In genomic region chrX:116290359-116290758, GRCh38 we compare ENCODE assay signal across 22 cellular contexts.
A peak's percentile ranks its signal among the peaks of the same experiment; 100 is the strongest.
DNase-seq lines count a peak whose midpoint lies in the region; ATAC-seq, FAIRE-seq and TF ChIP-seq lines count a peak whose summit lies in the region.
"Had no signal": no experiment of that assay in that cellular context is flagged by ENCODE, and none has a peak within 500 bp of the region (broad histone marks: within the 10 kb centered on the region; RNA-seq: fewer than 3 reads in every experiment).

No MANE protein-coding gene starts in this region.

- H3K27me3 ChIP-seq in mammary epithelial cell (ENCODE audit: insufficient read depth, low read length) (no peaks in the 10 kb centered on the region), breast epithelium (no peaks in the 10 kb centered on the region), keratinocyte (ENCODE audit: control insufficient read depth, extremely low read depth, insufficient read depth, low read length) (no peaks in the 10 kb centered on the region), SJCRH30 (no peaks in the 10 kb centered on the region)

- H3K4me2 ChIP-seq in mammary epithelial cell (ENCODE audit: insufficient read depth, low read depth, low read length) = no peak overlapping the region
- H3K4me2 ChIP-seq in keratinocyte (ENCODE audit: control insufficient read depth, extremely low read depth, insufficient read depth, low read depth, low read length) = no peak overlapping the region
- H3K4me2 ChIP-seq: PC-9 had no signal

- 38% methylated on average over 1 of the region's 1 CpG for whole genome bisulfite sequencing in mammary epithelial cell (ENCODE audit: low coverage, missing lambda C conversion rate)

- no TSS peak for BruUV-seq in mammary epithelial cell (replicated peaks; lab: Mats Ljungman, UMichigan)

- TF ChIP-seq CTCF in mammary epithelial cell (conservative IDR thresholded peaks at IDR 0.05 in 1 of 2, IDR thresholded peaks at IDR 0.05 in 1 of 2; ENCODE audit: extremely low read depth in 1 of 2, insufficient read depth in 1 of 2, low read depth in 1 of 2, low read length in 2 of 2) (no peak), breast epithelium (IDR thresholded peaks at IDR 0.05) (no peak), epithelial cell of esophagus (IDR thresholded peaks at IDR 0.05; ENCODE audit: insufficient read depth, low read depth, low read length, missing control alignments) (no peak), keratinocyte (optimal IDR thresholded peaks at IDR 0.05 in 1 of 3, IDR thresholded peaks at IDR 0.05 in 1 of 3, conservative IDR thresholded peaks at IDR 0.05 in 1 of 3; ENCODE audit: extremely low read depth in 1 of 3, insufficient read depth in 2 of 3, low read length in 3 of 3) (no peak)

- peak; percentile 58 for DNase-seq in mammary epithelial cell
- no peak for DNase-seq in breast epithelium (ENCODE audit: low spot score in 2 of 2)
- DNase-seq in epithelial cell of esophagus (ENCODE audit: low read depth) = peak; percentile 40
- no peak for DNase-seq in keratinocyte (ENCODE audit: low read depth, low spot score)
- DNase-seq in SJCRH30 = no peak
- DNase-seq: Calu3; NCI-H1092; NCI-H1436; NCI-H187; NCI-H2081 treated with DMSO at 0.1 percent for 48 hours; NCI-H2171; NCI-H226; NCI-H510A; NCI-H69; NK-92 treated with Interleukin-12 subunit alpha and Interleukin-12 subunit beta, amount 100 ng/mL, for 24 hours; PC-9; Right ventricle myocardium superior had no signal

- peak; percentile 83 for FAIRE-seq in keratinocyte (lab: Jason Lieb, UNC)

- H3K9me1 ChIP-seq in keratinocyte (ENCODE audit: control insufficient read depth, extremely low read depth, insufficient read depth, low read length) = no peaks in the 10 kb centered on the region

- CTCF ChIA-PET in mammary epithelial cell (lab: Charles Lee; ENCODE audit: low non-redundant PET) = no interaction called here

- intact Hi-C loops in mammary epithelial cell (cut with micrococcal nuclease) = no loop called here
- intact Hi-C loops in breast epithelium (cut with DNase I; ENCODE audit: low total_unique reads) = no loop called here

- H2AFZ ChIP-seq in mammary epithelial cell (ENCODE audit: low read depth, low read length) (peak overlapping the region; percentile 18), keratinocyte (ENCODE audit: control insufficient read depth, low read length) (no peak overlapping the region)
- H2AFZ ChIP-seq: PC-9 had no signal

- H4K20me1 ChIP-seq in mammary epithelial cell (ENCODE audit: insufficient read depth, low read length) = no peaks in the 10 kb centered on the region
- H4K20me1 ChIP-seq in keratinocyte (ENCODE audit: control insufficient read depth, extremely low read depth, insufficient read depth, low read length) = no peaks in the 10 kb centered on the region

- ATAC-seq in GM21576 (IDR thresholded peaks at IDR 0.05; ENCODE audit: unreplicated experiment) (no peak), GM18505 (IDR thresholded peaks at IDR 0.05; ENCODE audit: unreplicated experiment) (no peak), HG03469 (IDR thresholded peaks at IDR 0.05; ENCODE audit: unreplicated experiment) (no peak)
- ATAC-seq: HCT116 had no signal

- H3K4me3 ChIP-seq in mammary epithelial cell (replicated peaks in 1 of 3; ENCODE audit: insufficient read depth in 1 of 3, low read depth in 2 of 3, low read length in 3 of 3) (no peak overlapping the region), breast epithelium (no peak overlapping the region), epithelial cell of esophagus (ENCODE audit: low read length) (no peak overlapping the region), keratinocyte (ENCODE audit: control insufficient read depth in 2 of 3, extremely low read depth in 1 of 3, insufficient read depth in 2 of 3, low read depth in 1 of 3, low read length in 3 of 3) (no peak overlapping the region), SJCRH30 (no peak overlapping the region)
- H3K4me3 ChIP-seq: PC-9 had no signal

- H3K79me2 ChIP-seq in mammary epithelial cell (ENCODE audit: insufficient read depth, low read length) (no peaks in the 10 kb centered on the region), keratinocyte (ENCODE audit: control insufficient read depth, insufficient read depth, low read length) (no peaks in the 10 kb centered on the region)

- no peaks in the 10 kb centered on the region for H3K9me3 ChIP-seq in mammary epithelial cell (replicated peaks; ENCODE audit: insufficient read depth, low read length)
- H3K9me3 ChIP-seq in breast epithelium = no peaks in the 10 kb centered on the region
- H3K9me3 ChIP-seq in keratinocyte (ENCODE audit: control insufficient read depth, low read depth, low read length) = no peaks in the 10 kb centered on the region
- H3K9me3 ChIP-seq in SJCRH30 (replicated peaks) = no peaks in the 10 kb centered on the region

- no peak overlapping the region for H3K27ac ChIP-seq in mammary epithelial cell (ENCODE audit: insufficient read depth, low read depth, low read length)
- H3K27ac ChIP-seq in breast epithelium = no peak overlapping the region
- no peak overlapping the region for H3K27ac ChIP-seq in keratinocyte (ENCODE audit: control insufficient read depth, insufficient read depth, low read length)
- H3K27ac ChIP-seq in SJCRH30 = no peak overlapping the region
- H3K27ac ChIP-seq: HL-60, PC-9 had no signal

- in situ Hi-C loops in mammary epithelial cell (cut with MboI; ENCODE audit: low sequenced_read_pairs in 2 of 2) = no loop called here

- peaks cover 10% of the 10 kb centered on the region for H3K4me1 ChIP-seq in mammary epithelial cell (ENCODE audit: insufficient read depth, low read length)
- no peaks in the 10 kb centered on the region for H3K4me1 ChIP-seq in breast epithelium
- H3K4me1 ChIP-seq in keratinocyte (ENCODE audit: control insufficient read depth, extremely low read depth, insufficient read depth, low read length) = peaks cover 16% of the 10 kb centered on the region
- H3K4me1 ChIP-seq in SJCRH30 = no peaks in the 10 kb centered on the region

- dilution Hi-C loops in mammary epithelial cell (cut with HindIII; ENCODE audit: low sequenced_read_pairs) = no loop called here
- dilution Hi-C loops in keratinocyte (cut with MboI; ENCODE audit: extremely low pct_ligation_motif_present, low sequenced_read_pairs) = no loop called here

- H3K36me3 ChIP-seq in mammary epithelial cell (ENCODE audit: insufficient read depth, low read length) (no peaks in the 10 kb centered on the region), breast epithelium (no peaks in the 10 kb centered on the region), keratinocyte (ENCODE audit: control insufficient read depth in 2 of 2, extremely low read depth in 1 of 2, insufficient read depth in 2 of 2, low read length in 2 of 2) (no peaks in the 10 kb centered on the region), SJCRH30 (no peaks in the 10 kb centered on the region)

- H3K9ac ChIP-seq in mammary epithelial cell (ENCODE audit: insufficient read depth, low read length) (no peak overlapping the region), keratinocyte (ENCODE audit: control insufficient read depth, extremely low read depth, insufficient read depth, low read length) (no peak overlapping the region)

- TF ChIP-seq POLR2A in breast epithelium (IDR thresholded peaks at IDR 0.05) (no peak), GM18505 (IDR thresholded peaks at IDR 0.05; ENCODE audit: borderline replicate concordance, extremely low read depth, insufficient read depth, insufficient read length) (no peak)

Comparison
In these comparisons a context has a peak if more than half of its experiments do, and no peak if none do; other contexts are left out.
1. DNase-seq: peak in mammary epithelial cell (single experiment) and epithelial cell of esophagus (single experiment); none in breast epithelium (0 of 2), keratinocyte (single experiment) and SJCRH30 (0 of 2).